Comparison of ENCODE assay signal across 1 cellular context in the genomic region with DNA sequence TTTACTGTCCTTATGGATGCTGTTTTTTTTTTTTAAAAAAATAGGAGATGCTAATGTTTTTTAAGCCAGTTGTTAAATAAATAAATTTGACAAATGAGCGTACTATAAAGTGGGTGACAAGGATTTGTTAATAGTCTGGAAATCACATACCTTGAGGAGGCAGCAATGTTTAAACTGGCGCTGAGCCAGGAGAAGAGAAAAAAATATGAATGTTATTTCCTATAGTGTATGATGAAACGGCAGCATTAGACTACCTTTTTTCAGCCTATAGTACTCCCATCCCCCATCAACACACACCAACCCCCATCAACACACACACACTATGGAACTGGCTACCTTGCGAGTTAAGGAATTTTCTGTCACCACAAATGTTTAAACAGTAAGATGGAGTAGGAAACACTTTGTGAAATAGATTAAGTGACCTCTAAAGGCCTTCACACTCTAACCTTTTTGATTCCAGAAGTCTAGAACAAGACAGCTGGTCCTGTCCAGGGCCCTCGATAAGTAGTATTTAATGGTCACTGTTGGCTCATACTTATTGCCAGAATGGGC.
TF ChIP-seq lines count a peak whose summit lies in the region.

No MANE protein-coding gene starts in this region.

TF ChIP-seq in HepG2, 621 proteins besides CTCF, POLR2A, EP300 and RAD21 (continued from another document):
- TF ChIP-seq, protein P1, sequence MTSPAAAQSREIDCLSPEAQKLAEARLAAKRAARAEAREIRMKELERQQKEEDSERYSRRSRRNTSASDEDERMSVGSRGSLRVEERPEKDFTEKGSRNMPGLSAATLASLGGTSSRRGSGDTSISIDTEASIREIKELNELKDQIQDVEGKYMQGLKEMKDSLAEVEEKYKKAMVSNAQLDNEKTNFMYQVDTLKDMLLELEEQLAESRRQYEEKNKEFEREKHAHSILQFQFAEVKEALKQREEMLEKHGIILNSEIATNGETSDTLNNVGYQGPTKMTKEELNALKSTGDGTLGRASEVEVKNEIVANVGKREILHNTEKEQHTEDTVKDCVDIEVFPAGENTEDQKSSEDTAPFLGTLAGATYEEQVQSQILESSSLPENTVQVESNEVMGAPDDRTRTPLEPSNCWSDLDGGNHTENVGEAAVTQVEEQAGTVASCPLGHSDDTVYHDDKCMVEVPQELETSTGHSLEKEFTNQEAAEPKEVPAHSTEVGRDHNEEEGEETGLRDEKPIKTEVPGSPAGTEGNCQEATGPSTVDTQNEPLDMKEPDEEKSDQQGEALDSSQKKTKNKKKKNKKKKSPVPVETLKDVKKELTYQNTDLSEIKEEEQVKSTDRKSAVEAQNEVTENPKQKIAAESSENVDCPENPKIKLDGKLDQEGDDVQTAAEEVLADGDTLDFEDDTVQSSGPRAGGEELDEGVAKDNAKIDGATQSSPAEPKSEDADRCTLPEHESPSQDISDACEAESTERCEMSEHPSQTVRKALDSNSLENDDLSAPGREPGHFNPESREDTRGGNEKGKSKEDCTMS (CRISPR knock-in tag; conservative IDR thresholded peaks at IDR 0.05): no peak
- TF ChIP-seq ZNF510 (CRISPR knock-in tag; IDR thresholded peaks at IDR 0.05; ENCODE audit: low read depth): no peak
- no peak for TF ChIP-seq FOSL1 (CRISPR knock-in tag; IDR thresholded peaks at IDR 0.05; ENCODE audit: borderline replicate concordance)
